Comparison of ENCODE assay signal across 10 cellular contexts in genomic region chr1:10788592-10789006, GRCh38. TPM values are rescaled to one million over a fixed set of nuclear protein-coding genes. Genes with fewer than 3 reads are reported as not detected.
DNase-seq lines count a peak whose midpoint lies in the region; TF ChIP-seq lines count a peak whose summit lies in the region.
"Had no signal": no experiment of that assay in that cellular context is flagged by ENCODE, and none has a peak within 500 bp of the region (broad histone marks: within the 10 kb centered on the region; RNA-seq: fewer than 3 reads in every experiment).

No MANE protein-coding gene starts in this region.

- in situ Hi-C loops in GM13976 (cut with MboI; ENCODE audit: low sequenced_read_pairs, unreplicated experiment), result no loop called here

- H3K4me1 ChIP-seq in stomach, result peaks cover 55 to 100% (median 77%) of the 10 kb centered on the region in 4 donors
- H3K4me1 ChIP-seq: SJSA1 had no signal

- 12 to 26% (median 19%) methylated on average over 9 to 11 of the region's 11 CpGs for WGBS in stomach, 5 donors

- no peak for TF ChIP-seq POLR2A in stomach (IDR thresholded peaks at IDR 0.05)

- no peaks in the 10 kb centered on the region for H3K9me3 ChIP-seq in stomach
- H3K9me3 ChIP-seq: SJSA1 had no signal

- POLR2A ChIA-PET in RWPE1 (lab: Yijun Ruan, JAX; ENCODE audit: low non-redundant PET), result no interaction called here

- H3K4me1 Mint-ChIP-seq in brain, result peaks cover 32% of the 10 kb centered on the region

- H3K27me3 Mint-ChIP-seq in brain, result peaks cover 45% of the 10 kb centered on the region

- DNase-seq in HuH-7.5 (ENCODE audit: low spot score) (peak; percentile 66), kidney epithelial cell (ENCODE audit: low read depth) (no peak), stomach (peak; percentile 70), RWPE1 (ENCODE audit: low spot score) (no peak), GM13976 (ENCODE audit: low spot score) (no peak), NCI-H345 treated with DMSO at 0.1 percent for 48 hours (lab: John Stamatoyannopoulos, UW; ENCODE audit: unreplicated experiment) (no peak), LoVo (ENCODE audit: low spot score) (no peak)

- H3K27me3 ChIP-seq in kidney epithelial cell (ENCODE audit: control insufficient read depth, insufficient read depth, low read length) (peaks cover 50% of the 10 kb centered on the region), stomach (peaks cover 0 to 66% (median 6%) of the 10 kb centered on the region in 3 donors)

- peak overlapping the region; percentile 33 to 92 (median 91) for H3K27ac ChIP-seq in stomach
- no peak overlapping the region for H3K27ac ChIP-seq in RWPE1
- H3K27ac ChIP-seq: SJSA1 had no signal

- no peak for TF ChIP-seq EP300 in stomach (IDR thresholded peaks at IDR 0.05)

- TF ChIP-seq CTCF in brain (conservative IDR thresholded peaks at IDR 0.05) (peak; percentile 33 to 62), kidney epithelial cell (IDR thresholded peaks at IDR 0.05; ENCODE audit: insufficient read depth, low read length, poor library complexity, severe bottlenecking) (peak; percentile 45), stomach (IDR thresholded peaks at IDR 0.05) (peak in 5 of 7 experiments; percentile 26 to 56 (median 29)), RWPE1 (conservative IDR thresholded peaks at IDR 0.05; ENCODE audit: low read depth) (no peak), GM13976 (IDR thresholded peaks at IDR 0.05; ENCODE audit: borderline replicate concordance, control extremely low read depth, extremely low read depth, insufficient read depth, missing control alignments) (no peak)

- peak overlapping the region in 1 of 5 experiments; percentile 25 for H3K4me3 Mint-ChIP-seq in brain
- H3K4me3 Mint-ChIP-seq: activated naive CD8-positive, alpha-beta T cell had no signal

- intact Hi-C loops in stomach (cut with DNase I; ENCODE audit: low total_unique reads), result no loop called here

- H3K36me3 ChIP-seq in kidney epithelial cell (ENCODE audit: control insufficient read depth, insufficient read depth, low read length) (no peaks in the 10 kb centered on the region), stomach (no peaks in the 10 kb centered on the region)
- H3K36me3 ChIP-seq: SJSA1 had no signal

- H3K9me3 Mint-ChIP-seq in brain, result peaks cover 0 to 4% (median 0%) of the 10 kb centered on the region in 5 experiments

- H3K4me3 ChIP-seq in kidney epithelial cell (ENCODE audit: low read depth, low read length) (no peak overlapping the region), stomach (peak overlapping the region in 1 of 4 donors; percentile 14)
- H3K4me3 ChIP-seq: SJSA1 had no signal

- no peaks in the 10 kb centered on the region for H3K36me3 Mint-ChIP-seq in brain
- H3K36me3 Mint-ChIP-seq: activated naive CD8-positive, alpha-beta T cell had no signal

- CTCF ChIA-PET in RWPE1 (lab: Yijun Ruan, JAX), result no interaction called here

- no peak overlapping the region for H3K27ac Mint-ChIP-seq in brain
- H3K27ac Mint-ChIP-seq: activated naive CD8-positive, alpha-beta T cell had no signal

RNA-seq across cellular contexts. Expression of gene CASZ1, which starts 7.8 kb away (rescaled TPM):
- polyA plus RNA-seq in brain (ENCODE audit: insufficient read depth, low read depth, low replicate concordance) (6.6 TPM), stomach (10 to 100 TPM in 1 of 3 donors, 1 to 10 TPM in 2; 6.0 to 11.8 (median 6.5) TPM)
- total RNA-seq in kidney epithelial cell (19.1 and 28.2 TPM in 2 replicates), stomach (100 to 1,000 TPM in 2 of 5 donors, 10 to 100 TPM in 3; 24.6 to 166 (median 66.5) TPM)

Comparison
In these comparisons a context has a peak if more than half of its experiments do, and no peak if none do; other contexts are left out.
1. DNase-seq: peak in HuH-7.5 (single experiment) and stomach (single experiment); none in kidney epithelial cell (single experiment), RWPE1 (single experiment), GM13976 (single experiment), NCI-H345 treated with DMSO at 0.1 percent for 48 hours (single experiment) and LoVo (single experiment).
2. CTCF ChIP-seq: peak in brain (2 of 2), kidney epithelial cell (single experiment) and stomach (5 of 7); none in RWPE1 (single experiment) and GM13976 (single experiment).